ENCODE assay signal across 1 cellular context in genomic region chr20:53728359-53728758, GRCh38.
TF ChIP-seq lines count a peak whose summit lies in the region.

No MANE protein-coding gene starts in this region.

TF ChIP-seq in GM12878, 131 proteins besides CTCF, POLR2A, EP300 and RAD21 (continued from another document):
- TF ChIP-seq RELB (IDR thresholded peaks at IDR 0.05; ENCODE audit: low read depth): no peak
- peak; percentile 67 for TF ChIP-seq NFXL1 (IDR thresholded peaks at IDR 0.05; ENCODE audit: borderline replicate concordance)
- TF ChIP-seq ZNF687 (IDR thresholded peaks at IDR 0.05): no peak
- no peak for TF ChIP-seq ZBTB11 (CRISPR knock-in tag; IDR thresholded peaks at IDR 0.05)
